ENCODE assay signal across 8 cellular contexts in genomic region chr9:128689820-128690683, GRCh38. TPM values are rescaled to one million over a fixed set of nuclear protein-coding genes. Genes with fewer than 3 reads are reported as not detected.
DNase-seq lines count a peak whose midpoint lies in the region; ATAC-seq, FAIRE-seq and TF ChIP-seq lines count a peak whose summit lies in the region.

No MANE protein-coding gene starts in this region.

- H3K4me3 ChIP-seq in endocrine pancreas (ENCODE audit: control insufficient read depth, insufficient read depth, low read length) (peak overlapping the region; percentile 77), mucosa of descending colon (peak overlapping the region; percentile 87), stomach (peak overlapping the region; percentile 86 to 99 (median 94))

- H3K4me1 Mint-ChIP-seq in activated CD4-positive, alpha-beta memory T cell treated with anti-CD3 and anti-CD28 coated beads for 36 hours (ENCODE audit: low read depth) = peaks cover 49% of the 10 kb centered on the region

- no peaks in the 10 kb centered on the region for H3K27me3 Mint-ChIP-seq in activated CD4-positive, alpha-beta memory T cell treated with anti-CD3 and anti-CD28 coated beads for 36 hours

- peak overlapping the region; percentile 86 for H3K9ac ChIP-seq in endocrine pancreas (ENCODE audit: control insufficient read depth, insufficient read depth, low read length)

- 0 to 1% (median 0%) methylated on average over 13 to 76 of the region's 83 CpGs for WGBS in stomach, 5 donors

- TF ChIP-seq EP300 in stomach (IDR thresholded peaks at IDR 0.05) = no peak

- peaks cover 7% of the 10 kb centered on the region for H3K4me1 ChIP-seq in endocrine pancreas (ENCODE audit: control insufficient read depth, insufficient read depth, low read length)
- peaks cover 33% of the 10 kb centered on the region for H3K4me1 ChIP-seq in mucosa of descending colon (ENCODE audit: low read depth)
- peaks cover 25 to 55% (median 48%) of the 10 kb centered on the region in 4 donors for H3K4me1 ChIP-seq in stomach

- FAIRE-seq in D721Med (lab: Jason Lieb, UNC) = no peak

- H3K27me3 ChIP-seq in endocrine pancreas (ENCODE audit: control insufficient read depth, insufficient read depth, low read length) (no peaks in the 10 kb centered on the region), stomach (no peaks in the 10 kb centered on the region)

- no peak for TF ChIP-seq POLR2A in stomach (IDR thresholded peaks at IDR 0.05)

- DNase-seq in NCI-H748 (lab: John Stamatoyannopoulos, UW; ENCODE audit: unreplicated experiment) (peak; percentile 68), NCI-H748 treated with DMSO at 0.1 percent for 48 hours (lab: John Stamatoyannopoulos, UW) (no peak), NCI-H1092 (lab: John Stamatoyannopoulos, UW) (peak; percentile 11), mucosa of descending colon (peak; percentile 52 to 71 (median 58)), stomach (peak; percentile 31), D721Med (ENCODE audit: insufficient read length, low spot score) (no peak)
- peak; percentile 60 for DNase-seq in activated CD4-positive, alpha-beta memory T cell treated with anti-CD3 and anti-CD28 coated beads for 36 hours

- peak overlapping the region; percentile 95 for H3K27ac Mint-ChIP-seq in activated CD4-positive, alpha-beta memory T cell treated with anti-CD3 and anti-CD28 coated beads for 36 hours

- no peak for TF ChIP-seq CTCF in mucosa of descending colon (IDR thresholded peaks at IDR 0.05)
- no peak for TF ChIP-seq CTCF in stomach (IDR thresholded peaks at IDR 0.05)
- TF ChIP-seq CTCF in D721Med (IDR thresholded peaks at IDR 0.05; ENCODE audit: insufficient read depth, missing control alignments) = no peak

- peak overlapping the region; percentile 96 for H3K4me3 Mint-ChIP-seq in activated CD4-positive, alpha-beta memory T cell treated with anti-CD3 and anti-CD28 coated beads for 36 hours

- H3K9me3 ChIP-seq in endocrine pancreas (ENCODE audit: control insufficient read depth, low read length) = no peaks in the 10 kb centered on the region
- H3K9me3 ChIP-seq in mucosa of descending colon = no peaks in the 10 kb centered on the region
- no peaks in the 10 kb centered on the region for H3K9me3 ChIP-seq in stomach

- peaks cover 2% of the 10 kb centered on the region for H3K36me3 ChIP-seq in endocrine pancreas (ENCODE audit: control insufficient read depth, insufficient read depth, low read length)
- peaks cover 11% of the 10 kb centered on the region for H3K36me3 ChIP-seq in mucosa of descending colon (ENCODE audit: low read depth)
- H3K36me3 ChIP-seq in stomach = peaks cover 28 to 43% (median 40%) of the 10 kb centered on the region in 4 donors

- H3K27ac ChIP-seq in stomach = peak overlapping the region; percentile 64 to 99 (median 98)

- POLR2A ChIA-PET in activated CD4-positive, alpha-beta memory T cell treated with anti-CD3 and anti-CD28 coated beads for 36 hours (lab: Charles Lee) = interaction anchor here (0.9 to 2.2 kb wide), 6 partner anchors 7 to 354 kb away, joined by 3 to 9 read pairs (median 4); partner anchors contain the start of gene PKN3

- intact Hi-C loops in activated CD4-positive, alpha-beta memory T cell treated with anti-CD3 and anti-CD28 coated beads for 36 hours (cut with micrococcal nuclease) = loop anchor here (1.0 to 5.0 kb wide), 4 partner anchors 12 to 257 kb away; partner anchors contain the start of genes DOLK, NUP188, PKN3 and SPTAN1
- intact Hi-C loops in mucosa of descending colon (cut with DNase I, micrococcal nuclease) = no loop called here
- intact Hi-C loops in stomach (cut with DNase I; ENCODE audit: low total_unique reads) = loop anchor here (10.0 kb wide), 1 partner anchor 45 kb away; no protein-coding TSS in a partner anchor

- CTCF ChIA-PET in activated CD4-positive, alpha-beta memory T cell treated with anti-CD3 and anti-CD28 coated beads for 36 hours (lab: Charles Lee) = interaction anchor here (0.6 to 2.6 kb wide), 4 partner anchors 10 to 128 kb away, joined by 3 to 6 read pairs (median 4); partner anchors contain the start of genes ENDOG and PKN3

- H3K9me3 Mint-ChIP-seq in activated CD4-positive, alpha-beta memory T cell treated with anti-CD3 and anti-CD28 coated beads for 36 hours = no peaks in the 10 kb centered on the region

- ATAC-seq in mucosa of descending colon = no peak

- peaks cover 38% of the 10 kb centered on the region for H3K36me3 Mint-ChIP-seq in activated CD4-positive, alpha-beta memory T cell treated with anti-CD3 and anti-CD28 coated beads for 36 hours

RNA-seq across cellular contexts. Expression of gene SET, which starts 1.0 kb away (rescaled TPM):
- total RNA-seq in activated CD4-positive, alpha-beta memory T cell treated with anti-CD3 and anti-CD28 coated beads for 36 hours = 100 to 1,000 TPM; 578 to 592 TPM
- total RNA-seq in mucosa of descending colon (100 to 1,000 TPM; 174 to 272 (median 212) TPM), stomach (100 to 1,000 TPM in 3 of 5 donors, 10 to 100 TPM in 2; 49.0 to 489 (median 123) TPM)
- polyA plus RNA-seq in stomach = 100 to 1,000 TPM; 109 to 150 (median 111) TPM

RNA-seq across cellular contexts. Expression of gene PKN3, which starts 12.3 kb away (rescaled TPM):
- 10 to 100 TPM; 10.4 to 11.4 TPM for total RNA-seq in activated CD4-positive, alpha-beta memory T cell treated with anti-CD3 and anti-CD28 coated beads for 36 hours
- total RNA-seq in mucosa of descending colon (1 to 10 TPM; 2.5 to 4.9 (median 3.8) TPM), stomach (10 to 100 TPM in 3 of 5 donors, 1 to 10 TPM in 2; 5.0 to 23.2 (median 13.3) TPM)
- 1 to 10 TPM; 5.3 to 8.0 (median 7.7) TPM for polyA plus RNA-seq in stomach

RNA-seq across cellular contexts. Expression of gene DYNC2I2, which starts 33.4 kb away (rescaled TPM):
- total RNA-seq in activated CD4-positive, alpha-beta memory T cell treated with anti-CD3 and anti-CD28 coated beads for 36 hours = 10 to 100 TPM; 44.9 to 45.2 TPM
- 10 to 100 TPM; 36.7 to 46.3 (median 43.7) TPM for total RNA-seq in mucosa of descending colon
- 100 to 1,000 TPM in 2 of 5 donors, 10 to 100 TPM in 2, 1 to 10 TPM in 1; 2.9 to 125 (median 33.9) TPM for total RNA-seq in stomach
- 10 to 100 TPM; 46.3 to 67.5 (median 60.2) TPM for polyA plus RNA-seq in stomach

RNA-seq across cellular contexts. Expression of gene ZDHHC12, which starts 33.9 kb away (rescaled TPM):
- total RNA-seq in activated CD4-positive, alpha-beta memory T cell treated with anti-CD3 and anti-CD28 coated beads for 36 hours = 10 to 100 TPM; 65.8 to 68.7 TPM
- 10 to 100 TPM; 33.0 to 89.5 (median 76.8) TPM for total RNA-seq in mucosa of descending colon
- total RNA-seq in stomach = 100 to 1,000 TPM in 1 of 5 donors, 10 to 100 TPM in 2, 1 to 10 TPM in 2; 3.5 to 116 (median 20.0) TPM
- polyA plus RNA-seq in stomach = 10 to 100 TPM; 57.1 to 90.5 (median 60.5) TPM

Comparison
In these comparisons a context has a peak if more than half of its experiments do, and no peak if none do; other contexts are left out.
1. DNase-seq: peak in NCI-H748 (single experiment), NCI-H1092 (single experiment), activated CD4-positive, alpha-beta memory T cell treated with anti-CD3 and anti-CD28 coated beads for 36 hours (single experiment), mucosa of descending colon (3 of 3) and stomach (single experiment); none in NCI-H748 treated with DMSO at 0.1 percent for 48 hours (single experiment) and D721Med (single experiment).
2. intact Hi-C loops: an anchor here in activated CD4-positive, alpha-beta memory T cell treated with anti-CD3 and anti-CD28 coated beads for 36 hours (1.0 to 5.0 kb wide) and stomach (10.0 kb wide); none called in mucosa of descending colon.
3. Peak in every context shown above with its lines, with median percentiles within 50 percentile points of each other: H3K4me3 ChIP-seq.